21 cellular contexts compared by ENCODE assay signal in the genomic region with DNA sequence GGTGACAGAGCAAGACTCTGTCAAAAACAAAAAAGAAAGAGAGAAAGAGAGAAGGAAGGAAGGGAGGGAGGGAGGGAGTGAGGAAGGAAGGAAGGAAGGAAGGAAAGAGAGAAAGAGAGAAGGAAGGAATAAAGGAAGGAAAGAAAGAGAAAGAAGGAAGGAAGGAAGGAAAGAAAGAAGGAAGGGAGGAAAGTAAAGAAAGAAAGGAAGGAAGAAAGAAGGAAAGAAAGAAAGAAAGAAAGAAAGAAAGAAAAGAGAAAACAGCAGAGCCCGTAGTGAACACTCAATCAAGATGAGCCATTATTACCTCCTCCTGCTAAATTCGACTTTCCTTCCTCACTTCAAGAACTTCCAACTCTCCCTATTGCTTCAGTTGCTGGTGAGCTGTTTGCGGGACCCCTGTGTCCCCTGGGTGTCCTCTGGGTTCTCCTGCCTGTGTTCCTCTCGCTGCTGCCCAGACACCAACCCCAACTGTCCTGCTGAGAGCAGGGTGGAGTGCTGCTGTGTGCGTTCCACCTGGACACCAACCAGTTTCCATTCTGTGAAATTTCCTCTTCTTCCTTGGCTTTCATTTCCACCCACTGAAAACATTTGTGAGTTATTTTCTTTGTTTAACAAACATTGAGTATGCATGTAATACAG.
DNase-seq lines count a peak whose midpoint lies in the region; ATAC-seq and TF ChIP-seq lines count a peak whose summit lies in the region.
"Had no signal": no experiment of that assay in that cellular context is flagged by ENCODE, and none has a peak within 500 bp of the region (broad histone marks: within the 10 kb centered on the region; RNA-seq: fewer than 3 reads in every experiment).

No MANE protein-coding gene starts in this region.

- no peak overlapping the region for H3K9ac ChIP-seq in skeletal muscle tissue (ENCODE audit: low read depth in 1 of 3, low read length in 3 of 3)
- H3K9ac ChIP-seq: KMS-11 had no signal

- H3K4me3 ChIP-seq in right cardiac atrium (ENCODE audit: low read length) (no peak overlapping the region), hepatocyte (no peak overlapping the region), skeletal muscle tissue (ENCODE audit: low read length in 3 of 3) (peak overlapping the region in 1 of 3 donors; percentile 51)
- H3K4me3 ChIP-seq: GM12878 had no signal

- H3K27me3 ChIP-seq in right cardiac atrium (ENCODE audit: control insufficient read depth, insufficient read depth) (no peaks in the 10 kb centered on the region), hepatocyte (no peaks in the 10 kb centered on the region), skeletal muscle tissue (ENCODE audit: control insufficient read depth in 3 of 3, insufficient read depth in 3 of 3, low read length in 3 of 3) (no peaks in the 10 kb centered on the region)
- H3K27me3 ChIP-seq: BE2C had no signal

- no peak overlapping the region for H3K4me2 ChIP-seq in hepatocyte
- H3K4me2 ChIP-seq: KMS-11 had no signal

- intact Hi-C loops in right cardiac atrium (cut with DNase I): loop anchor here in 2 of 4 donors (10.0 kb wide), 2 partner anchors 167 to 267 kb away; partner anchors contain the start of gene FAM43A (in 2 of the 2)
- intact Hi-C loops in Right ventricle myocardium inferior (cut with DNase I): loop anchor here (5.0 kb wide), 2 partner anchors 165 to 265 kb away; partner anchors contain the start of gene FAM43A

- ATAC-seq in right cardiac atrium (peak; percentile 46 to 48), Right ventricle myocardium inferior (no peak), HG03520 (IDR thresholded peaks at IDR 0.05; ENCODE audit: unreplicated experiment) (no peak)
- ATAC-seq: GM12878, PC-3 had no signal

- WGBS in right cardiac atrium: 60% methylated on average over 5 of the region's 5 CpGs
- WGBS in hepatocyte (ENCODE audit: low lambda C conversion rate, missing lambda C conversion rate): 93% methylated on average over 5 of the region's 5 CpGs

- H2AFZ ChIP-seq in hepatocyte: no peak overlapping the region

- TF ChIP-seq CTCF in VCaP (conservative IDR thresholded peaks at IDR 0.05) (no peak), hepatocyte (IDR thresholded peaks at IDR 0.05; ENCODE audit: poor library complexity) (no peak)

- DNase-seq in right cardiac atrium: no peak
- no peak for DNase-seq in Right ventricle myocardium inferior (ENCODE audit: missing footprints)
- DNase-seq in hepatocyte (ENCODE audit: low spot score): no peak
- DNase-seq in hippocampal formation (lab: John Stamatoyannopoulos, UW): no peak
- DNase-seq in activated CD4-positive, CD25-positive, alpha-beta regulatory T cell treated with anti-CD3 and anti-CD28 coated beads, Interleukin-2, amount 50 U/mL, for 72 hours: no peak
- DNase-seq: CD4-positive, alpha-beta T cell; COR-L47; DMS 273 treated with DMSO at 0.1 percent for 48 hours; H7; HFFc6; NCI-H1105 treated with DMSO at 0.1 percent for 48 hours; NCI-H2171 treated with DMSO at 0.1 percent for 48 hours; NCI-H524 treated with DMSO at 0.1 percent for 48 hours; PC-3; SHP77 treated with DMSO at 0.1 percent for 48 hours had no signal

- H3K9me3 ChIP-seq in right cardiac atrium (ENCODE audit: control insufficient read depth, low read length) (no peaks in the 10 kb centered on the region), hepatocyte (ENCODE audit: low read depth) (no peaks in the 10 kb centered on the region), skeletal muscle tissue (ENCODE audit: control insufficient read depth in 3 of 3, low read length in 3 of 3) (no peaks in the 10 kb centered on the region)
- H3K9me3 ChIP-seq: BE2C had no signal

- H4K20me1 ChIP-seq in hepatocyte (ENCODE audit: insufficient read depth, poor library complexity, severe bottlenecking): no peaks in the 10 kb centered on the region

- H3K4me1 ChIP-seq in right cardiac atrium (ENCODE audit: control insufficient read depth, insufficient read depth, low read length): peaks cover 11% of the 10 kb centered on the region
- H3K4me1 ChIP-seq in hepatocyte (ENCODE audit: insufficient read depth): peaks cover 15% of the 10 kb centered on the region
- H3K4me1 ChIP-seq in skeletal muscle tissue (ENCODE audit: control insufficient read depth in 3 of 3, insufficient read depth in 3 of 3, low read length in 3 of 3): peaks cover 4 to 12% (median 11%) of the 10 kb centered on the region in 3 donors

- no peaks in the 10 kb centered on the region for H3K79me2 ChIP-seq in hepatocyte

- H3K36me3 ChIP-seq in hepatocyte (replicated peaks; ENCODE audit: insufficient read depth, low read depth) (no peaks in the 10 kb centered on the region), skeletal muscle tissue (ENCODE audit: control insufficient read depth in 3 of 3, insufficient read depth in 3 of 3, low read length in 3 of 3) (no peaks in the 10 kb centered on the region)
- H3K36me3 ChIP-seq: BE2C had no signal

- no peaks in the 10 kb centered on the region for H3K9me2 ChIP-seq in hepatocyte (replicated peaks; ENCODE audit: insufficient read depth)

- peak overlapping the region; percentile 42 for H3K27ac ChIP-seq in right cardiac atrium (ENCODE audit: low read length)
- H3K27ac ChIP-seq in VCaP: peak overlapping the region; percentile 60
- peak overlapping the region; percentile 37 for H3K27ac ChIP-seq in hepatocyte
- peak overlapping the region; percentile 10 for H3K27ac ChIP-seq in skeletal muscle tissue (ENCODE audit: low read depth, low read length)
- H3K27ac ChIP-seq: KMS-11 had no signal

Comparison
In these comparisons a context has a peak if more than half of its experiments do, and no peak if none do; other contexts are left out.
1. ATAC-seq: peak in right cardiac atrium (2 of 2); none in Right ventricle myocardium inferior (single experiment) and HG03520 (single experiment).
2. H3K27ac ChIP-seq: peak in every context shown above with its lines; median percentile 60 in VCaP; 42 in right cardiac atrium; 37 in hepatocyte; 10 in skeletal muscle tissue.